Comparison of ENCODE assay signal across 8 cellular contexts in the genomic region with DNA sequence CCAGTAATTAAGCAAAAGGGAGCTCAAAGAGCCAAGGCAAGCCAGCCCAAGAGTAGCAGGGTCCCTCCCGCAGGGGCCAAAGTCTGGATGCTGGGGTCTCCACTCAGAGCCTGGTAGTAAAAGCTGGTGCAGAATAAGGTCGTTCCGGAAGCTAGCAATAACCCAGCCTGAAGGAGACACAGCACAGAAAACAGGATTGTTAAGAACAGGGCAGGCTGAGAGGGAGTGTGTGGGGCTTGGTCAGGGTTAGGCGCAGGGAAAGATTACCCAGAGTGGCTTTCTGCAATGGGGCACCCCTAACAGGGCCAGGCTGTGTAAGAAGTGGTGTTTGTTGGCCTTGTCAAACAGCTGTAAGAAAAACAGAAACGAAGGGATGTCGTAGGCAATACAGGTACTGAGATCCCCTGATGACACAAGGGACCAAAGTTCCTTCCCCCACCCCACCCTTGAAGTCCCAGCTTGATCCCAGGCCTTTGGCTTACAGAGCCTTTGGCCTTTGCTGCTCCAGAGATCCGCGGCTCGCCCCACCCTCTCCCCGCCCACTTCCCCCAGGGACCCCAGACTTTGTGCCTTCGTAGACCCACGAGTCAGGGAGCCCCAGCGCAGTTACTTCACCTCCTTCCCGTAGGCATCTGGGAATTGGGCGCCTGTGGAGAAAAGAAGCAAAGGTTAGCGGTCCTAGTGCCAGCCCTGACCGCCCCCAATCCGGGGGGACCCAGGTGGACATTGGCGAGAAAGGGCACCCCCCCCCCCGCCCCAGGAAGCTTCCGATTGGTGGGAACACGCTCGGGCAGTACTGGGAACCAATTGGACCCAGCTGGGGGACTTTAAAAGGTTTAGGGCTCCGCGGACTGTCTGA. TPM values are rescaled to one million over a fixed set of nuclear protein-coding genes. Genes with fewer than 3 reads are reported as not detected.
DNase-seq lines count a peak whose midpoint lies in the region; ATAC-seq and TF ChIP-seq lines count a peak whose summit lies in the region.

No MANE protein-coding gene starts in this region.

- no peak overlapping the region for H2AK5ac ChIP-seq in neuronal stem cell (ENCODE audit: low read depth, low read length)

- no peaks in the 10 kb centered on the region for H3K27me3 ChIP-seq in neuronal stem cell (ENCODE audit: control insufficient read depth in 3 of 3, insufficient read depth in 3 of 3, low read depth in 1 of 3, low read length in 3 of 3)

- H2AFZ ChIP-seq in neuronal stem cell (ENCODE audit: low read length), result peak overlapping the region; percentile 89

- TF ChIP-seq CTCF in fibroblast of the aortic adventitia (IDR thresholded peaks at IDR 0.05; ENCODE audit: insufficient read depth, low read length), result no peak

- H3K27ac ChIP-seq in KOPT-K1 (ENCODE audit: low read depth, low read length, poor library complexity, severe bottlenecking) (peak overlapping the region; percentile 63), neuronal stem cell (replicated peaks; ENCODE audit: low read length) (peak overlapping the region; percentile 97)

- H4K8ac ChIP-seq in neuronal stem cell (ENCODE audit: low read depth, low read length), result no peak overlapping the region

- no peak overlapping the region for H2BK12ac ChIP-seq in neuronal stem cell (ENCODE audit: low read length)

- H2BK5ac ChIP-seq in neuronal stem cell (ENCODE audit: low read length), result peak overlapping the region; percentile 98

- peak overlapping the region; percentile 82 for H2BK15ac ChIP-seq in neuronal stem cell (ENCODE audit: low read length)

- H3K9me3 ChIP-seq in KOPT-K1 (ENCODE audit: insufficient read depth, low read length, poor library complexity, severe bottlenecking) (no peaks in the 10 kb centered on the region), neuronal stem cell (replicated peaks in 1 of 2; ENCODE audit: control insufficient read depth in 2 of 2, insufficient read depth in 1 of 2, low read depth in 1 of 2, low read length in 2 of 2) (no peaks in the 10 kb centered on the region)

- H3K14ac ChIP-seq in neuronal stem cell (ENCODE audit: low read length), result no peak overlapping the region

- no peak overlapping the region for H3K4ac ChIP-seq in neuronal stem cell (ENCODE audit: low read length)

- no peak overlapping the region for H2BK120ac ChIP-seq in neuronal stem cell (ENCODE audit: low read depth, low read length)

- H3K23ac ChIP-seq in neuronal stem cell (ENCODE audit: low read depth, low read length, poor library complexity), result no peak overlapping the region

- peak overlapping the region; percentile 32 for H4K91ac ChIP-seq in neuronal stem cell (ENCODE audit: low read depth, low read length, poor library complexity)

- peak overlapping the region; percentile 72 for H3K4me2 ChIP-seq in neuronal stem cell (ENCODE audit: insufficient read depth, low read length, poor library complexity, severe bottlenecking)

- no peaks in the 10 kb centered on the region for H3K36me3 ChIP-seq in KOPT-K1 (ENCODE audit: insufficient read depth, low read length)
- peaks cover 2 to 13% of the 10 kb centered on the region in 2 donors for H3K36me3 ChIP-seq in neuronal stem cell (replicated peaks in 1 of 2; ENCODE audit: control insufficient read depth in 2 of 2, insufficient read depth in 2 of 2, low read length in 2 of 2)

- DNase-seq in DMS79 treated with DMSO at 0.1 percent for 48 hours (lab: John Stamatoyannopoulos, UW) (peak; percentile 61), fibroblast of the aortic adventitia (ENCODE audit: low read depth) (no peak), neuronal stem cell (ENCODE audit: low spot score) (peak; percentile 67), 8988T (no peak), inferior parietal cortex (ENCODE audit: extremely low spot score) (no peak)
- DNase-seq in activated CD4-positive, alpha-beta T cell treated with anti-CD3 and anti-CD28 coated beads, Interleukin-2, amount 50 U/mL, for 48 hours, result peak; percentile 29 to 38

- H3K4me3 ChIP-seq in fibroblast of the aortic adventitia (ENCODE audit: low read depth, low read length), result peak overlapping the region; percentile 83
- H3K4me3 ChIP-seq in neuronal stem cell (ENCODE audit: low read length in 2 of 2), result peak overlapping the region; percentile 74 to 88

- peak overlapping the region; percentile 92 for H3K9ac ChIP-seq in neuronal stem cell (ENCODE audit: low read depth, low read length, poor library complexity)

- H3K79me1 ChIP-seq in neuronal stem cell (ENCODE audit: low read depth, low read length), result peaks cover 10% of the 10 kb centered on the region

- ATAC-seq in GM21825 (IDR thresholded peaks at IDR 0.05; ENCODE audit: unreplicated experiment), result no peak

- peak overlapping the region; percentile 98 for H3K18ac ChIP-seq in neuronal stem cell (ENCODE audit: low read length)

- no CpG with 5 or more reads among the region's 25 CpGs for WGBS in neuronal stem cell (ENCODE audit: extremely low coverage in 2 of 2, insufficient read length in 2 of 2, insufficient replicate concordance in 1 of 2), 2 donors

- peaks cover 14 to 25% of the 10 kb centered on the region in 2 donors for H3K4me1 ChIP-seq in neuronal stem cell (ENCODE audit: control insufficient read depth in 2 of 2, insufficient read depth in 1 of 2, low read depth in 1 of 2, low read length in 2 of 2)

RNA-seq across cellular contexts. Expression of a gene that starts 0.6 kb away (rescaled TPM):
- total RNA-seq in fibroblast of the aortic adventitia (ENCODE audit: low replicate concordance), result 21.7 and 43.7 TPM in 2 replicates
- 255 TPM for polyA plus RNA-seq in neuronal stem cell (2013, experiment 1 of 2)
- 258 TPM for polyA plus RNA-seq in neuronal stem cell (2013, experiment 2 of 2)

RNA-seq across cellular contexts. Expression of a gene that starts 4.4 kb away (rescaled TPM):
- 7.0 and 20.3 TPM in 2 replicates for total RNA-seq in fibroblast of the aortic adventitia (ENCODE audit: low replicate concordance)
- polyA plus RNA-seq in neuronal stem cell (2013, experiment 1 of 2), result 60.8 TPM
- 59.8 TPM for polyA plus RNA-seq in neuronal stem cell (2013, experiment 2 of 2)

RNA-seq across cellular contexts. Expression of a gene that starts 8.9 kb away (rescaled TPM):
- total RNA-seq in fibroblast of the aortic adventitia (ENCODE audit: low replicate concordance), result 19.5 and 26.9 TPM in 2 replicates
- 31.8 TPM for polyA plus RNA-seq in neuronal stem cell (2013, experiment 1 of 2)
- 30.0 TPM for polyA plus RNA-seq in neuronal stem cell (2013, experiment 2 of 2)

RNA-seq across cellular contexts. Expression of a gene that starts 16.9 kb away (rescaled TPM):
- total RNA-seq in fibroblast of the aortic adventitia (ENCODE audit: low replicate concordance), result not detected in 2 replicates
- polyA plus RNA-seq in neuronal stem cell (2013, experiment 1 of 2), result not detected
- polyA plus RNA-seq in neuronal stem cell (2013, experiment 2 of 2), result not detected

RNA-seq across cellular contexts. Expression of a gene that starts 22.1 kb away (rescaled TPM):
- not detected in 2 replicates for total RNA-seq in fibroblast of the aortic adventitia (ENCODE audit: low replicate concordance)
- polyA plus RNA-seq in neuronal stem cell (2013, experiment 1 of 2), result 0.06 TPM
- polyA plus RNA-seq in neuronal stem cell (2013, experiment 2 of 2), result 0.01 TPM

Comparison
In these comparisons a context has a peak if more than half of its experiments do, and no peak if none do; other contexts are left out.
1. DNase-seq: peak in DMS79 treated with DMSO at 0.1 percent for 48 hours (single experiment), activated CD4-positive, alpha-beta T cell treated with anti-CD3 and anti-CD28 coated beads, Interleukin-2, amount 50 U/mL, for 48 hours (2 of 2) and neuronal stem cell (single experiment); none in fibroblast of the aortic adventitia (single experiment), 8988T (single experiment) and inferior parietal cortex (single experiment).